38 cellular contexts compared by ENCODE assay signal in genomic region chr5:138869038-138869437, GRCh38. TPM values are rescaled to one million over a fixed set of nuclear protein-coding genes. Genes with fewer than 3 reads are reported as not detected.
"Had no signal": no experiment of that assay in that cellular context is flagged by ENCODE, and none has a peak within 500 bp of the region (broad histone marks: within the 10 kb centered on the region; RNA-seq: fewer than 3 reads in every experiment).

No MANE protein-coding gene starts in this region.

- H3K9me3 Mint-ChIP-seq: nephron; stimulated activated naive B cell treated with anti-CD40 and anti-IgM and Interleukin-4, amounts not matched to agents 10 μg/mL and 1 μg/mL and 100 μg/mL, for 72 hours had no signal

- H3K4me1 ChIP-seq: colonic mucosa had no signal

- ATAC-seq: esophagus mucosa; lower lobe of right lung; mucosa of descending colon; stimulated activated naive B cell treated with anti-CD40 and anti-IgM and Interleukin-4, amounts not matched to agents 10 μg/mL and 1 μg/mL and 100 μg/mL, for 72 hours had no signal

- H3K27ac Mint-ChIP-seq: activated CD4-positive, alpha-beta memory T cell treated with anti-CD3 and anti-CD28 coated beads for 36 hours; activated naive CD4-positive, alpha-beta T cell treated with anti-CD3 and anti-CD28 coated beads for 36 hours; activated naive CD8-positive, alpha-beta T cell treated with anti-CD3 and anti-CD28 coated beads for 36 hours; activated T-helper 1 cell treated with anti-CD3 and anti-CD28 coated beads, Interleukin-12 subunit alpha, Interleukin-12 subunit beta, Interleukin-2, Interleukin-4 antibody, amounts not matched to agents 30 ng/mL and 10 ng/mL and 1 ng/mL, durations not matched to agents 14 hours and 24 hours and 36 hours; stimulated activated naive B cell treated with anti-CD40 and anti-IgM and Interleukin-4, amounts not matched to agents 10 μg/mL and 1 μg/mL and 100 μg/mL, for 72 hours; T-helper 1 cell treated with Interleukin-12 subunit alpha and Interleukin-12 subunit beta and Interleukin-4 antibody, amounts not matched to agents 30 μg/mL and 1 μg/mL, for 36 hours had no signal

- H3K36me3 Mint-ChIP-seq: activated CD4-positive, alpha-beta memory T cell treated with anti-CD3 and anti-CD28 coated beads for 36 hours; activated naive CD8-positive, alpha-beta T cell treated with anti-CD3 and anti-CD28 coated beads for 36 hours had no signal

- H3K36me3 ChIP-seq: adrenal gland, brain microvascular endothelial cell, colonic mucosa, left lung, lower lobe of right lung, neutrophil, ovary, prostate gland, sigmoid colon, thyroid gland, upper lobe of right lung had no signal

- H3K4me3 Mint-ChIP-seq: activated CD4-positive, alpha-beta memory T cell treated with anti-CD3 and anti-CD28 coated beads for 36 hours; activated CD4-positive, alpha-beta T cell treated with anti-CD3 and anti-CD28 coated beads, Interleukin-2, amount 10 ng/mL, durations not matched to agents 24 days and 14 days; activated naive CD4-positive, alpha-beta T cell treated with anti-CD3 and anti-CD28 coated beads for 36 hours; activated naive CD8-positive, alpha-beta T cell treated with anti-CD3 and anti-CD28 coated beads for 36 hours; activated T-helper 1 cell treated with anti-CD3 and anti-CD28 coated beads, Interleukin-12 subunit alpha, Interleukin-12 subunit beta, Interleukin-2, Interleukin-4 antibody, amounts not matched to agents 30 ng/mL and 10 ng/mL and 1 ng/mL, durations not matched to agents 14 hours and 24 hours and 36 hours; nephron; stimulated activated naive B cell treated with anti-CD40 and anti-IgM and Interleukin-4, amounts not matched to agents 10 μg/mL and 1 μg/mL and 100 μg/mL, for 72 hours; T-helper 1 cell treated with Interleukin-12 subunit alpha and Interleukin-12 subunit beta and Interleukin-4 antibody, amounts not matched to agents 30 μg/mL and 1 μg/mL, for 36 hours had no signal

- H3K27ac ChIP-seq: colonic mucosa, left lung, lower lobe of right lung, neutrophil, ovary, prostate gland, sigmoid colon, stomach, thyroid gland, upper lobe of right lung had no signal

- H3K9me3 ChIP-seq: adrenal gland, colonic mucosa, left lung, lower lobe of right lung, mucosa of descending colon, neutrophil, ovary, prostate gland, thyroid gland, upper lobe of right lung had no signal

- DNase-seq: activated CD4-positive, alpha-beta memory T cell treated with anti-CD3 and anti-CD28 coated beads for 36 hours; activated CD4-positive, alpha-beta T cell treated with anti-CD3 and anti-CD28 coated beads, Interleukin-2, amount 10 ng/mL, durations not matched to agents 24 days and 14 days; activated CD4-positive, CD25-positive, alpha-beta regulatory T cell treated with anti-CD3 and anti-CD28 coated beads, Interleukin-2, amount 50 U/mL, for 72 hours; activated CD8-positive, alpha-beta memory T cell treated with anti-CD3 and anti-CD28 coated beads, Interleukin-2, amount 50 U/mL, for 4 hours; activated effector memory CD4-positive, alpha-beta T cell treated with anti-CD3 and anti-CD28 coated beads, Interleukin-2, amount 50 U/mL, for 16 hours; activated naive CD4-positive, alpha-beta T cell treated with anti-CD3 and anti-CD28 coated beads for 36 hours; activated naive CD8-positive, alpha-beta T cell treated with anti-CD3 and anti-CD28 coated beads for 36 hours; activated T-cell treated with anti-CD3 and anti-CD28 coated beads, Interleukin-2, amount 50 U/mL, for 1 hour; adrenal gland; aorta; brain microvascular endothelial cell; central memory CD4-positive, alpha-beta T cell; colonic mucosa; foreskin melanocyte; left lung; lower lobe of right lung; mesendoderm; mucosa of descending colon; ovary; retina; sigmoid colon; small intestine; stimulated activated CD4-positive, alpha-beta T cell treated with anti-CD3 and anti-CD28 coated beads, Interleukin-2, amount 100 ng/mL, for 24 hours; stimulated activated naive B cell treated with anti-CD40 and anti-IgM and Interleukin-4, amounts not matched to agents 10 μg/mL and 1 μg/mL and 100 μg/mL, for 72 hours; stomach; SW 1271; T-helper 9 cell; upper lobe of right lung; WERI-Rb-1 had no signal

- H3K27me3 ChIP-seq: adrenal gland, brain microvascular endothelial cell, colonic mucosa, left lung, ovary, sigmoid colon, stomach, thyroid gland, upper lobe of right lung had no signal

- H3K4me3 ChIP-seq: adrenal gland, colonic mucosa, left lung, lower lobe of right lung, mucosa of descending colon, ovary, prostate gland, sigmoid colon, stomach, thyroid gland, upper lobe of right lung had no signal

- H3K27me3 Mint-ChIP-seq: stimulated activated naive B cell treated with anti-CD40 and anti-IgM and Interleukin-4, amounts not matched to agents 10 μg/mL and 1 μg/mL and 100 μg/mL, for 72 hours had no signal

RNA-seq across cellular contexts. Expression of gene LRRTM2, which starts 6.1 kb away (rescaled TPM):
- total RNA-seq: activated CD8-positive, alpha-beta memory T cell treated with anti-CD3 and anti-CD28 coated beads for 36 hours; activated naive CD4-positive, alpha-beta T cell treated with anti-CD3 and anti-CD28 coated beads for 36 hours; activated naive CD8-positive, alpha-beta T cell treated with anti-CD3 and anti-CD28 coated beads for 36 hours; activated T-helper 1 cell treated with anti-CD3 and anti-CD28 coated beads, Interleukin-12 subunit alpha, Interleukin-12 subunit beta, Interleukin-2, Interleukin-4 antibody, amounts not matched to agents 30 ng/mL and 10 ng/mL and 1 ng/mL, durations not matched to agents 14 hours and 24 hours and 36 hours; myocyte; prostate gland had no signal
